Comparison of ENCODE assay signal across 8 cellular contexts in the genomic region with DNA sequence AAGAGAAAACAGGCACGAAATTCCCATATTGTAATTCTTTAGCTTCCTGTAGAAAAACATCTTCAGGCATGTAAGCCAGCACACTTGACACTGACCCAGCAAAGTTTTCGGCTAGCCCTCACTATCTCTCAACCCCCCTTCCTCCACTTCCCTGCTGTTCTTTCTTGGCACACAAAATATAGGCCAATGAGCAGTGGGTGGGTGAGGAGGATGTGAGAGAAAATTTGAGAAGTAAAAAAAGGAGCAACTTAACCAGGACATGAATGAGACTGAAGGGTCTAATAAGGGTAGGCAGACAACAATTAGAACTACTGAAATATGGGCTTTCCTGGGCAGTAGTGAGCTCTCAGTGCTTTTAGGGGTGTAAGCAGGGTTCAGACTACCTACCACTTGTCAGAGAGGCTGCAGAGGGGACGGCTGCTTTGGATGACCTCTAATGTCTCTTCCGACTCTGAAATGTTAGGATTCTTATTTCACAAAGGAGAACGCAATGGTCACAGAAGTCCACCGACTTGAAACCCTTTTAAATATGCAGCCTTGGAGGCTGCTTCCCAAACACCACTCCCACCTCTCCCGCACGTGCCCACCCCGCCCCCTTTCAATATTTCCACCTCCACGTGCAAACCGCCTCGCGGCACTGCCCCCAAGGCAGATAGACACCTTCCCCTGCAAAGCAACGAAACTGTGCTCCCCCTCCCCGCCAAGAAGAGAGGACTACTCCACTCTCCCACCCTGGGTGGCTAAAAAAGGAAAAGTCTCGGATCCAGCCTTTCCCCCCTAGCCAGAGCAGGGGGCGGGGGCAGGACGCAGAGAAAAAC. TPM values are rescaled to one million over a fixed set of nuclear protein-coding genes. Genes with fewer than 3 reads are reported as not detected.
DNase-seq lines count a peak whose midpoint lies in the region; ATAC-seq and TF ChIP-seq lines count a peak whose summit lies in the region.

No MANE protein-coding gene starts in this region.

- peak overlapping the region; percentile 94 for H3K4me3 Mint-ChIP-seq in memory B cell

- H3K27ac ChIP-seq in Panc1 (ENCODE audit: low read length), result peak overlapping the region; percentile 99
- H3K27ac ChIP-seq in colonic mucosa, result no peak overlapping the region
- peak overlapping the region in 2 of 3 donors; percentile 96 to 99 for H3K27ac ChIP-seq in thyroid gland

- DNase-seq in Right ventricle myocardium inferior (ENCODE audit: missing footprints) (peak; percentile 58), left ventricle myocardium superior (no peak), Panc1 (ENCODE audit: low read depth, low spot score) (no peak), colonic mucosa (peak; percentile 55), memory B cell (ENCODE audit: low spot score in 2 of 2) (no peak), thyroid gland (peak; percentile 5 to 18), GM19238 (ENCODE audit: insufficient read length, low spot score) (no peak)

- no peaks in the 10 kb centered on the region for H3K9me3 ChIP-seq in Panc1 (ENCODE audit: control insufficient read depth, insufficient read depth, low read depth, low read length)
- no peaks in the 10 kb centered on the region for H3K9me3 ChIP-seq in colonic mucosa
- no peaks in the 10 kb centered on the region for H3K9me3 ChIP-seq in thyroid gland

- intact Hi-C loops in Right ventricle myocardium inferior (cut with DNase I) (no loop called here), left ventricle myocardium superior (cut with micrococcal nuclease) (no loop called here), Panc1 (cut with micrococcal nuclease; ENCODE audit: unreplicated experiment) (no loop called here), colonic mucosa (cut with DNase I) (loop anchor here (10.0 kb wide), 1 partner anchor 84 kb away; no protein-coding TSS in a partner anchor), thyroid gland (cut with DNase I) (no loop called here)

- peaks cover 28% of the 10 kb centered on the region for H3K36me3 ChIP-seq in Panc1 (ENCODE audit: control insufficient read depth, insufficient read depth, low read length)
- no peaks in the 10 kb centered on the region for H3K36me3 ChIP-seq in colonic mucosa
- H3K36me3 ChIP-seq in thyroid gland, result no peaks in the 10 kb centered on the region

- peaks cover 33% of the 10 kb centered on the region for H3K4me1 Mint-ChIP-seq in memory B cell

- H3K9ac ChIP-seq in colonic mucosa (ENCODE audit: low read depth in 2 of 2, low read length in 2 of 2), result peak overlapping the region; percentile 68 to 93

- in situ Hi-C loops in Panc1 (cut with HindIII; ENCODE audit: low pct_unique_long_range_greater_than_20kb, low sequenced_read_pairs), result no loop called here

- H3K27ac Mint-ChIP-seq in memory B cell, result peak overlapping the region; percentile 98

- CTCF ChIA-PET in Panc1 (lab: Charles Lee), result interaction anchor here (0.7 kb wide), 1 partner anchor 203 kb away, joined by 3 read pairs; no protein-coding TSS in a partner anchor

- ATAC-seq in Right ventricle myocardium inferior (no peak), left ventricle myocardium superior (no peak), Panc1 (no peak), memory B cell (ENCODE audit: low read depth) (no peak), HG03521 (IDR thresholded peaks at IDR 0.05; ENCODE audit: unreplicated experiment) (no peak)

- 1% methylated on average over 18 of the region's 18 CpGs for WGBS in thyroid gland, 2 donors

- no peaks in the 10 kb centered on the region for H3K27me3 ChIP-seq in Panc1 (ENCODE audit: control insufficient read depth, insufficient read depth, low read length)
- H3K27me3 ChIP-seq in colonic mucosa, result no peaks in the 10 kb centered on the region
- no peaks in the 10 kb centered on the region for H3K27me3 ChIP-seq in thyroid gland

- POLR2A ChIA-PET in Panc1 (lab: Charles Lee), result no interaction called here

- peaks cover 43% of the 10 kb centered on the region for H3K4me1 ChIP-seq in Panc1 (ENCODE audit: control insufficient read depth, insufficient read depth, low read length)
- H3K4me1 ChIP-seq in colonic mucosa, result peaks cover 18% of the 10 kb centered on the region
- peaks cover 26 to 28% of the 10 kb centered on the region in 2 donors for H3K4me1 ChIP-seq in thyroid gland

- BruUV-seq in Panc1 (replicated peaks; lab: Mats Ljungman, UMichigan), result no TSS peak

- H3K4me3 ChIP-seq in Panc1 (ENCODE audit: low read depth in 2 of 2, low read length in 2 of 2) (peak overlapping the region; percentile 89 to 97), colonic mucosa (peak overlapping the region; percentile 54), thyroid gland (replicated peaks in 1 of 3) (peak overlapping the region; percentile 55 to 85 (median 79))

- no peak for TF ChIP-seq POLR2A in thyroid gland (IDR thresholded peaks at IDR 0.05)

- no peak for TF ChIP-seq CTCF in Panc1 (IDR thresholded peaks at IDR 0.05)
- TF ChIP-seq CTCF in colonic mucosa (IDR thresholded peaks at IDR 0.05), result no peak
- TF ChIP-seq CTCF in thyroid gland (IDR thresholded peaks at IDR 0.05), result no peak

- H3K36me3 Mint-ChIP-seq in memory B cell, result peaks cover 6% of the 10 kb centered on the region

- no peaks in the 10 kb centered on the region for H3K27me3 Mint-ChIP-seq in memory B cell

- no peaks in the 10 kb centered on the region for H3K9me3 Mint-ChIP-seq in memory B cell

RNA-seq across cellular contexts. Expression of gene MBTD1, which starts 0.9 kb away (rescaled TPM):
- total RNA-seq in Right ventricle myocardium inferior (6.0 TPM), left ventricle myocardium superior (6.6 TPM), Panc1 (2021; ENCODE audit: unreplicated experiment) (16.6 TPM), colonic mucosa (10 to 100 TPM; 11.3 to 14.9 TPM), thyroid gland (10 to 100 TPM; 17.3 to 26.9 (median 24.3) TPM)
- 6.1 TPM for polyA plus RNA-seq in Panc1 (2012; ENCODE audit: insufficient read length)

RNA-seq across cellular contexts. Expression of gene UTP18, which starts 1.4 kb away (rescaled TPM):
- 6.9 TPM for total RNA-seq in Right ventricle myocardium inferior
- total RNA-seq in left ventricle myocardium superior, result 7.3 TPM
- 96.3 TPM for total RNA-seq in Panc1 (2021; ENCODE audit: unreplicated experiment)
- polyA plus RNA-seq in Panc1 (2012; ENCODE audit: insufficient read length), result 52.7 TPM
- 10 to 100 TPM; 20.0 to 30.9 TPM for total RNA-seq in colonic mucosa
- total RNA-seq in thyroid gland, result 10 to 100 TPM; 35.6 to 43.5 (median 38.6) TPM

Comparison
In these comparisons a context has a peak if more than half of its experiments do, and no peak if none do; other contexts are left out.
1. DNase-seq: peak in Right ventricle myocardium inferior (single experiment), colonic mucosa (single experiment) and thyroid gland (2 of 2); none in left ventricle myocardium superior (single experiment), Panc1 (single experiment), memory B cell (0 of 2) and GM19238 (single experiment).
2. Peak in every context shown above with its lines, with median percentiles within 50 percentile points of each other: H3K4me3 ChIP-seq.